Comparison of ENCODE assay signal across 1 cellular context in the genomic region with DNA sequence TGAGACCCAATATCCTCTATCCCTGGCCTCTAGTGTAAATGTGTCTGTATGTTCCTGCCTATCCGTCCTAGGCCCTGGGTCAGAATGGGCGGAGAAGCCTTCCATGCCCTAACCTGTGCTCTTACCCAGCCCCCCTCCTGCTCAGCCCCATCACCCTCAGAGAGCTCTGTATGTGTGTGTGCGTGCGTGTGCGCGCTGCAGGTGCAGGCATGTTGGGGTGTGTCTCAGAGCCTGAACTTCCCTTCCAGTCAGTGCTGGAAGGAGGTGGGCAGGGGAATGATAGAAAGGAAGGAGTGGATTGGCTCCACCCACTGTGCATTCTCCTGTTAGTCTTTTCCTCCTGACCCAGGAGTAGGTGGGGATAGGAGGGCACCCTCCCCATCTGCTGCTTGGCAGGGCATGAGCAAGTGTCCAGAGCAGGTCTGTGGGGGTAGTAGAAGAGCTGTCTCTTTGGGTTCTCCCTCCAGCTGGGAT.
A peak's percentile ranks its signal among the peaks of the same experiment; 100 is the strongest.
TF ChIP-seq lines count a peak whose summit lies in the region.

No MANE protein-coding gene starts in this region.

TF ChIP-seq in HepG2, 621 proteins besides CTCF, POLR2A, EP300 and RAD21:
- TF ChIP-seq POLR2G (IDR thresholded peaks at IDR 0.05; ENCODE audit: low read depth, low read length): peak; percentile 33
- 0 out of 2 replicates have a peak, but pooled peaks have one; percentile 54 for TF ChIP-seq PAF1 (CRISPR knock-in tag; IDR thresholded peaks at IDR 0.05)
- TF ChIP-seq KDM2A (CRISPR knock-in tag; IDR thresholded peaks at IDR 0.05; ENCODE audit: borderline replicate concordance, low read depth): peak; percentile 24; the same call in 1 of the 2 replicates
- no peak for TF ChIP-seq NFRKB (IDR thresholded peaks at IDR 0.05)
- TF ChIP-seq ZNF780A (CRISPR knock-in tag; IDR thresholded peaks at IDR 0.05): no peak
- TF ChIP-seq, protein P1, sequence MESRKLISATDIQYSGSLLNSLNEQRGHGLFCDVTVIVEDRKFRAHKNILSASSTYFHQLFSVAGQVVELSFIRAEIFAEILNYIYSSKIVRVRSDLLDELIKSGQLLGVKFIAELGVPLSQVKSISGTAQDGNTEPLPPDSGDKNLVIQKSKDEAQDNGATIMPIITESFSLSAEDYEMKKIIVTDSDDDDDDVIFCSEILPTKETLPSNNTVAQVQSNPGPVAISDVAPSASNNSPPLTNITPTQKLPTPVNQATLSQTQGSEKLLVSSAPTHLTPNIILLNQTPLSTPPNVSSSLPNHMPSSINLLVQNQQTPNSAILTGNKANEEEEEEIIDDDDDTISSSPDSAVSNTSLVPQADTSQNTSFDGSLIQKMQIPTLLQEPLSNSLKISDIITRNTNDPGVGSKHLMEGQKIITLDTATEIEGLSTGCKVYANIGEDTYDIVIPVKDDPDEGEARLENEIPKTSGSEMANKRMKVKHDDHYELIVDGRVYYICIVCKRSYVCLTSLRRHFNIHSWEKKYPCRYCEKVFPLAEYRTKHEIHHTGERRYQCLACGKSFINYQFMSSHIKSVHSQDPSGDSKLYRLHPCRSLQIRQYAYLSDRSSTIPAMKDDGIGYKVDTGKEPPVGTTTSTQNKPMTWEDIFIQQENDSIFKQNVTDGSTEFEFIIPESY (CRISPR knock-in tag; IDR thresholded peaks at IDR 0.05): no peak
- no peak for TF ChIP-seq EHMT2 (IDR thresholded peaks at IDR 0.05; ENCODE audit: borderline replicate concordance, low read depth, low read length)
- TF ChIP-seq AGO2 (optimal IDR thresholded peaks at IDR 0.05; ENCODE audit: low read depth, low read length): peak; percentile 3
